17 cellular contexts compared by ENCODE assay signal in genomic region chr7:18521236-18521589, GRCh38. TPM values are rescaled to one million over a fixed set of nuclear protein-coding genes. Genes with fewer than 3 reads are reported as not detected.
DNase-seq lines count a peak whose midpoint lies in the region; ATAC-seq and TF ChIP-seq lines count a peak whose summit lies in the region.
"Had no signal": no experiment of that assay in that cellular context is flagged by ENCODE, and none has a peak within 500 bp of the region (broad histone marks: within the 10 kb centered on the region; RNA-seq: fewer than 3 reads in every experiment).

No MANE protein-coding gene starts in this region.

- no TSS peak for BruUV-seq in MCF 10A (replicated peaks; lab: Mats Ljungman, UMichigan)

- peaks cover 8% of the 10 kb centered on the region for H3K9me3 Mint-ChIP-seq in MCF 10A (ENCODE audit: unreplicated experiment)
- H3K9me3 Mint-ChIP-seq in stimulated activated naive B cell treated with anti-CD40 and anti-IgM and Interleukin-4, amounts not matched to agents 10 μg/mL and 1 μg/mL and 100 μg/mL, for 72 hours: peaks cover 0 to 11% of the 10 kb centered on the region in 2 donors
- no peaks in the 10 kb centered on the region for H3K9me3 Mint-ChIP-seq in endothelial cell (ENCODE audit: unreplicated experiment)
- H3K9me3 Mint-ChIP-seq: activated CD4-positive, alpha-beta T cell treated with anti-CD3 and anti-CD28 coated beads, Interleukin-2, amount 10 ng/mL, durations not matched to agents 7 days and 5 days had no signal

- ATAC-seq in stimulated activated naive B cell treated with anti-CD40 and anti-IgM and Interleukin-4, amounts not matched to agents 10 μg/mL and 1 μg/mL and 100 μg/mL, for 72 hours (replicated peaks): no peak
- no peak for ATAC-seq in GM18498 (IDR thresholded peaks at IDR 0.05; ENCODE audit: unreplicated experiment)

- H3K4me1 ChIP-seq in breast epithelium: no peaks in the 10 kb centered on the region
- H3K4me1 ChIP-seq: colonic mucosa had no signal

- no peak overlapping the region for H3K27ac ChIP-seq in breast epithelium
- H3K27ac ChIP-seq: 22Rv1, colonic mucosa had no signal

- no peak overlapping the region for H3K4me3 Mint-ChIP-seq in MCF 10A (ENCODE audit: unreplicated experiment)
- H3K4me3 Mint-ChIP-seq in stimulated activated naive B cell treated with anti-CD40 and anti-IgM and Interleukin-4, amounts not matched to agents 10 μg/mL and 1 μg/mL and 100 μg/mL, for 72 hours: peak overlapping the region; percentile 72 to 75
- no peak overlapping the region for H3K4me3 Mint-ChIP-seq in endothelial cell (ENCODE audit: unreplicated experiment)
- H3K4me3 Mint-ChIP-seq: activated CD4-positive, alpha-beta T cell treated with anti-CD3 and anti-CD28 coated beads, Interleukin-2, amount 10 ng/mL, durations not matched to agents 7 days and 5 days had no signal

- H3K36me3 ChIP-seq in breast epithelium: no peaks in the 10 kb centered on the region
- H3K36me3 ChIP-seq: colonic mucosa had no signal

- no peaks in the 10 kb centered on the region for H3K27me3 Mint-ChIP-seq in MCF 10A (ENCODE audit: insufficient read depth, unreplicated experiment)
- H3K27me3 Mint-ChIP-seq in stimulated activated naive B cell treated with anti-CD40 and anti-IgM and Interleukin-4, amounts not matched to agents 10 μg/mL and 1 μg/mL and 100 μg/mL, for 72 hours: no peaks in the 10 kb centered on the region
- peaks cover 1% of the 10 kb centered on the region for H3K27me3 Mint-ChIP-seq in endothelial cell (ENCODE audit: unreplicated experiment)
- H3K27me3 Mint-ChIP-seq: activated CD4-positive, alpha-beta T cell treated with anti-CD3 and anti-CD28 coated beads, Interleukin-2, amount 10 ng/mL, durations not matched to agents 7 days and 5 days had no signal

- peaks cover 9% of the 10 kb centered on the region for H3K4me1 Mint-ChIP-seq in MCF 10A (ENCODE audit: insufficient read depth, unreplicated experiment)
- H3K4me1 Mint-ChIP-seq in stimulated activated naive B cell treated with anti-CD40 and anti-IgM and Interleukin-4, amounts not matched to agents 10 μg/mL and 1 μg/mL and 100 μg/mL, for 72 hours: peaks cover 38 to 70% of the 10 kb centered on the region in 2 donors
- no peaks in the 10 kb centered on the region for H3K4me1 Mint-ChIP-seq in endothelial cell (ENCODE audit: unreplicated experiment)
- H3K4me1 Mint-ChIP-seq: activated CD4-positive, alpha-beta T cell treated with anti-CD3 and anti-CD28 coated beads, Interleukin-2, amount 10 ng/mL, durations not matched to agents 7 days and 5 days had no signal

- H3K27ac Mint-ChIP-seq in MCF 10A (ENCODE audit: low read depth, unreplicated experiment) (peak overlapping the region; percentile 27), endothelial cell (ENCODE audit: unreplicated experiment) (no peak overlapping the region)
- H3K27ac Mint-ChIP-seq in stimulated activated naive B cell treated with anti-CD40 and anti-IgM and Interleukin-4, amounts not matched to agents 10 μg/mL and 1 μg/mL and 100 μg/mL, for 72 hours: peak overlapping the region; percentile 89
- H3K27ac Mint-ChIP-seq: activated CD4-positive, alpha-beta T cell treated with anti-CD3 and anti-CD28 coated beads, Interleukin-2, amount 10 ng/mL, durations not matched to agents 7 days and 5 days had no signal

- H3K27me3 ChIP-seq in breast epithelium: no peaks in the 10 kb centered on the region
- H3K27me3 ChIP-seq: colonic mucosa had no signal

- intact Hi-C loops in MCF 10A (cut with micrococcal nuclease): no loop called here
- intact Hi-C loops in breast epithelium (cut with DNase I; ENCODE audit: low total_unique reads): loop anchor here (5.0 kb wide), 1 partner anchor 146 kb away; no protein-coding TSS in a partner anchor

- POLR2A ChIA-PET in MCF 10A (lab: Yijun Ruan, JAX): interaction anchor here (1.7 to 4.7 kb wide), 2 partner anchors 12 kb away, joined by 6 to 36 read pairs; no protein-coding TSS in a partner anchor

- no peak overlapping the region for H3K4me3 ChIP-seq in breast epithelium
- H3K4me3 ChIP-seq in fibroblast of the aortic adventitia (ENCODE audit: low read depth, low read length): no peak overlapping the region
- H3K4me3 ChIP-seq: colonic mucosa had no signal

- TF ChIP-seq CTCF in MCF 10A (IDR thresholded peaks at IDR 0.05; ENCODE audit: unreplicated experiment) (no peak), breast epithelium (IDR thresholded peaks at IDR 0.05) (no peak), fibroblast of the aortic adventitia (IDR thresholded peaks at IDR 0.05; ENCODE audit: insufficient read depth, low read length) (no peak), endothelial cell (IDR thresholded peaks at IDR 0.05; ENCODE audit: unreplicated experiment) (no peak)

- H3K36me3 Mint-ChIP-seq in MCF 10A (ENCODE audit: insufficient read depth, unreplicated experiment) (no peaks in the 10 kb centered on the region), endothelial cell (ENCODE audit: low read depth, unreplicated experiment) (no peaks in the 10 kb centered on the region)
- H3K36me3 Mint-ChIP-seq in stimulated activated naive B cell treated with anti-CD40 and anti-IgM and Interleukin-4, amounts not matched to agents 10 μg/mL and 1 μg/mL and 100 μg/mL, for 72 hours: peaks cover 40 to 51% of the 10 kb centered on the region in 2 donors

- DNase-seq in MCF 10A (ENCODE audit: unreplicated experiment): no peak
- DNase-seq in breast epithelium (ENCODE audit: low spot score in 2 of 2): no peak
- peak; percentile 36 for DNase-seq in RPMI7951 (ENCODE audit: low read depth)
- DNase-seq in fibroblast of the aortic adventitia (ENCODE audit: low read depth): peak; percentile 9
- no peak for DNase-seq in stimulated activated naive B cell treated with anti-CD40 and anti-IgM and Interleukin-4, amounts not matched to agents 10 μg/mL and 1 μg/mL and 100 μg/mL, for 72 hours
- DNase-seq in HuH-7.5 (ENCODE audit: low spot score): no peak
- DNase-seq in endothelial cell (ENCODE audit: low spot score): no peak
- DNase-seq: activated CD4-positive, alpha-beta T cell treated with anti-CD3 and anti-CD28 coated beads, Interleukin-2, amount 10 ng/mL, durations not matched to agents 7 days and 5 days; activated naive CD4-positive, alpha-beta T cell treated with Interleukin-2 at 50 U/mL for 16 hours; activated T-cell treated with anti-CD3 and anti-CD28 coated beads for 4 hours; colonic mucosa; DMS79 treated with DMSO at 0.1 percent for 48 hours; NCI-H2029 treated with DMSO at 0.1 percent for 48 hours; NCI-H524; trophoblast cell had no signal

- CTCF ChIA-PET in MCF 10A (lab: Yijun Ruan, JAX): interaction anchor here (2.8 kb wide), 1 partner anchor 12 kb away, joined by 7 read pairs; no protein-coding TSS in a partner anchor

- no peaks in the 10 kb centered on the region for H3K9me3 ChIP-seq in breast epithelium
- H3K9me3 ChIP-seq: colonic mucosa had no signal

- no peak for TF ChIP-seq POLR2A in breast epithelium (IDR thresholded peaks at IDR 0.05)

RNA-seq across cellular contexts. Expression of gene HDAC9, which starts 25.7 kb away (rescaled TPM):
- total RNA-seq in MCF 10A (2022) (11.3 and 26.0 TPM in 2 replicates), breast epithelium (10 to 100 TPM in 1 of 3 donors, 1 to 10 TPM in 2; 7.2 to 27.5 (median 7.3) TPM), fibroblast of the aortic adventitia (ENCODE audit: low replicate concordance) (40.6 and 55.0 TPM in 2 replicates), endothelial cell (ENCODE audit: unreplicated experiment) (1.2 TPM)
- 15.5 and 21.1 TPM in 2 replicates for total RNA-seq in RPMI7951 (2014; rRNA removed; shearing (Covaris generic))

Comparison
In these comparisons a context has a peak if more than half of its experiments do, and no peak if none do; other contexts are left out.
1. DNase-seq: peak in RPMI7951 (single experiment) and fibroblast of the aortic adventitia (single experiment); none in MCF 10A (single experiment), breast epithelium (0 of 2), stimulated activated naive B cell treated with anti-CD40 and anti-IgM and Interleukin-4, amounts not matched to agents 10 μg/mL and 1 μg/mL and 100 μg/mL, for 72 hours (single experiment), HuH-7.5 (single experiment) and endothelial cell (single experiment).
2. H3K4me3 Mint-ChIP-seq: peak in stimulated activated naive B cell treated with anti-CD40 and anti-IgM and Interleukin-4, amounts not matched to agents 10 μg/mL and 1 μg/mL and 100 μg/mL, for 72 hours (2 of 2); none in MCF 10A (single experiment) and endothelial cell (single experiment).